In genomic region chr11:61969838-61970452, GRCh38 we compare ENCODE assay signal across 9 cellular contexts. TPM values are rescaled to one million over a fixed set of nuclear protein-coding genes. Genes with fewer than 3 reads are reported as not detected.
DNase-seq lines count a peak whose midpoint lies in the region; ATAC-seq, FAIRE-seq and TF ChIP-seq lines count a peak whose summit lies in the region.
"Had no signal": no experiment of that assay in that cellular context is flagged by ENCODE, and none has a peak within 500 bp of the region (broad histone marks: within the 10 kb centered on the region; RNA-seq: fewer than 3 reads in every experiment).

No MANE protein-coding gene starts in this region.

- TF ChIP-seq CTCF in BJ (IDR thresholded peaks at IDR 0.05; ENCODE audit: insufficient read depth, low read depth, low read length) (no peak), neural crest cell (conservative IDR thresholded peaks at IDR 0.05) (no peak)

- CTCF ChIA-PET in BJ (lab: Yijun Ruan, JAX) = interaction anchor here (4.2 to 5.9 kb wide), 2 partner anchors 22 to 112 kb away, joined by 18 to 42 read pairs; no protein-coding TSS in a partner anchor

- no peaks in the 10 kb centered on the region for H3K27me3 ChIP-seq in BJ (ENCODE audit: control insufficient read depth, insufficient read depth, low read length)

- peaks cover 6% of the 10 kb centered on the region for H3K36me3 ChIP-seq in BJ (ENCODE audit: control insufficient read depth, insufficient read depth, low read length)

- no peak for ATAC-seq in HG02885 (IDR thresholded peaks at IDR 0.05; ENCODE audit: poor library complexity, unreplicated experiment)

- no peak overlapping the region for H3K4me3 ChIP-seq in BJ (ENCODE audit: low read depth, low read length)

- no peak overlapping the region for H3K27ac Mint-ChIP-seq in neural crest cell (ENCODE audit: unreplicated experiment)

- POLR2A ChIA-PET in BJ (lab: Charles Lee) = no interaction called here

- peak; percentile 62 for DNase-seq in BJ (ENCODE audit: low read depth)
- DNase-seq in NCI-H226 = peak; percentile 58
- DNase-seq in neural crest cell (ENCODE audit: low read depth, low spot score) = no peak
- no peak for DNase-seq in GM12892 (ENCODE audit: insufficient read length)
- no peak for DNase-seq in NCI-H69 (lab: John Stamatoyannopoulos, UW)
- no peak for DNase-seq in NCI-H2029 treated with DMSO at 0.1 percent for 48 hours (lab: John Stamatoyannopoulos, UW)
- DNase-seq: NCI-H1694 had no signal

- no peak for TF ChIP-seq POLR2A in GM12892 (IDR thresholded peaks at IDR 0.05; ENCODE audit: low read depth, low read length)

- peak overlapping the region; percentile 99 for H3K27ac ChIP-seq in cingulate gyrus (ENCODE audit: low read depth, low read length)

- H3K27me3 Mint-ChIP-seq in neural crest cell (ENCODE audit: low read depth) = no peaks in the 10 kb centered on the region

- no peaks in the 10 kb centered on the region for H3K9me3 Mint-ChIP-seq in neural crest cell

- no peak for FAIRE-seq in GM12892 (lab: Jason Lieb, UNC)

- H3K4me3 Mint-ChIP-seq in neural crest cell = peak overlapping the region; percentile 98

- peaks cover 12% of the 10 kb centered on the region for H3K36me3 Mint-ChIP-seq in neural crest cell (ENCODE audit: low read depth)

- H3K4me1 Mint-ChIP-seq in neural crest cell = peaks cover 57% of the 10 kb centered on the region

RNA-seq across cellular contexts. Expression of gene FTH1, which starts 2.5 kb away (rescaled TPM):
- 1,472 and 1,806 TPM in 2 replicates for polyA plus RNA-seq in BJ (2011; rRNA removed)
- 725 and 1,367 TPM in 2 replicates for polyA minus RNA-seq in BJ (2011; rRNA and poly(A)+ RNA removed)
- total RNA-seq in neural crest cell = 1,207 and 1,209 TPM in 2 replicates
- polyA plus RNA-seq in GM12892 (2012; ENCODE audit: missing spikeins) = 1,700 TPM

RNA-seq across cellular contexts. Expression of gene BEST1, which starts 19.8 kb away (rescaled TPM):
- 5.1 and 6.4 TPM in 2 replicates for polyA plus RNA-seq in BJ (2011; rRNA removed)
- 2.9 and 4.6 TPM in 2 replicates for polyA minus RNA-seq in BJ (2011; rRNA and poly(A)+ RNA removed)
- total RNA-seq in neural crest cell = 0.52 and 0.96 TPM in 2 replicates
- polyA plus RNA-seq in GM12892 (2012; ENCODE audit: missing spikeins) = 1.1 TPM

RNA-seq across cellular contexts. Expression of gene RAB3IL1, which starts 52.6 kb away (rescaled TPM):
- polyA plus RNA-seq in BJ (2011; rRNA removed) = 9.4 and 15.1 TPM in 2 replicates
- 7.3 and 9.6 TPM in 2 replicates for polyA minus RNA-seq in BJ (2011; rRNA and poly(A)+ RNA removed)
- 1.0 and 3.4 TPM in 2 replicates for total RNA-seq in neural crest cell
- not detected for polyA plus RNA-seq in GM12892 (2012; ENCODE audit: missing spikeins)

Comparison
In these comparisons a context has a peak if more than half of its experiments do, and no peak if none do; other contexts are left out.
1. DNase-seq: peak in BJ (single experiment) and NCI-H226 (single experiment); none in neural crest cell (single experiment), GM12892 (single experiment), NCI-H69 (single experiment) and NCI-H2029 treated with DMSO at 0.1 percent for 48 hours (single experiment).